ENCODE assay signal across 10 cellular contexts in genomic region chr14:54338696-54339317, GRCh38. TPM values are rescaled to one million over a fixed set of nuclear protein-coding genes. Genes with fewer than 3 reads are reported as not detected.
A peak's percentile ranks its signal among the peaks of the same experiment; 100 is the strongest.
DNase-seq lines count a peak whose midpoint lies in the region; ATAC-seq and TF ChIP-seq lines count a peak whose summit lies in the region.
"Had no signal": no experiment of that assay in that cellular context is flagged by ENCODE, and none has a peak within 500 bp of the region (broad histone marks: within the 10 kb centered on the region; RNA-seq: fewer than 3 reads in every experiment).

No MANE protein-coding gene starts in this region.

- ATAC-seq in GM23338 (peak; percentile 77), SK-N-SH treated with all-trans-retinoic acid at 6 μM for 48 hours (peak; percentile 64), HG03045 (IDR thresholded peaks at IDR 0.05; ENCODE audit: unreplicated experiment) (no peak), psoas muscle (no peak)

- H3K9me2 ChIP-seq in GM23338 (ENCODE audit: insufficient read depth): 0 out of 2 replicates have a peak, but pooled peaks cover 2% of the 10 kb centered on the region

- no peak overlapping the region for H3K4me3 Mint-ChIP-seq in GM23338

- H3K4me1 ChIP-seq in GM23338 (ENCODE audit: insufficient read depth) (peaks cover 7% of the 10 kb centered on the region; the same call in 1 of the 2 replicates), psoas muscle (no peaks in the 10 kb centered on the region)

- H3K4me3 ChIP-seq in GM23338 (no peak overlapping the region), psoas muscle (no peak overlapping the region)

- TF ChIP-seq CTCF in GM23338 (conservative IDR thresholded peaks at IDR 0.05; ENCODE audit: low read depth in 2 of 2) (peak; percentile 65 to 82), psoas muscle (IDR thresholded peaks at IDR 0.05) (no peak)

- H3K36me3 Mint-ChIP-seq in GM23338 (ENCODE audit: low read depth): no peaks in the 10 kb centered on the region

- H3F3A ChIP-seq in GM23338 (replicated peaks; ENCODE audit: low read depth): no peaks in the 10 kb centered on the region

- H3K4me1 Mint-ChIP-seq in GM23338: peaks cover 24% of the 10 kb centered on the region

- H3K9me3 Mint-ChIP-seq in GM23338: no peaks in the 10 kb centered on the region; the same call in 2 of the 3 replicates

- no peak overlapping the region for H3K27ac Mint-ChIP-seq in GM23338

- intact Hi-C loops in psoas muscle (cut with DNase I): no loop called here

- H3K27me3 ChIP-seq in GM23338 (ENCODE audit: insufficient read depth) (no peaks in the 10 kb centered on the region), psoas muscle (ENCODE audit: insufficient read depth in 3 of 3, low read length in 2 of 3) (peaks cover 0 to 3% (median 0%) of the 10 kb centered on the region in 3 donors)

- H3K27ac ChIP-seq in GM23338 (ENCODE audit: low read depth) (no peak overlapping the region), psoas muscle (no peak overlapping the region)

- WGBS in psoas muscle, 3 donors: 55 to 68% (median 62%) methylated on average over 6 of the region's 6 CpGs

- H4K20me1 ChIP-seq in GM23338 (replicated peaks; ENCODE audit: insufficient read depth): no peaks in the 10 kb centered on the region

- H3K9me3 ChIP-seq in psoas muscle: no peaks in the 10 kb centered on the region

- no peak overlapping the region for H2AFZ ChIP-seq in GM23338

- DNase-seq in A172 (ENCODE audit: low spot score) (peak; percentile 35), GM23338 (ENCODE audit: low spot score) (peak; percentile 61), iPS-NIHi7 (ENCODE audit: extremely low spot score) (peak; percentile 44), medulla oblongata (ENCODE audit: extremely low spot score) (no peak), psoas muscle (no peak)
- DNase-seq in stimulated activated CD4-positive, alpha-beta T cell treated with anti-CD3 and anti-CD28 coated beads, Interleukin-2, amount 100 ng/mL, for 48 hours: no peak
- DNase-seq: DMS153, hippocampal formation had no signal

- H3K79me2 ChIP-seq in GM23338 (replicated peaks; ENCODE audit: insufficient read depth): no peaks in the 10 kb centered on the region

- 0 out of 2 replicates have a peak overlapping the region, but pooled peaks have one; percentile 65 for H3K4me2 ChIP-seq in GM23338

- H3K27me3 Mint-ChIP-seq in GM23338 (ENCODE audit: insufficient read depth, low read depth, poor library complexity): no peaks in the 10 kb centered on the region

- H3K36me3 ChIP-seq in GM23338 (ENCODE audit: insufficient read depth) (no peaks in the 10 kb centered on the region), psoas muscle (ENCODE audit: insufficient read depth in 1 of 2, low read depth in 1 of 2) (no peaks in the 10 kb centered on the region)

TF ChIP-seq in GM23338, 12 proteins besides CTCF, POLR2A, EP300 and RAD21:
- TF ChIP-seq EZH2phosphoT487 (IDR thresholded peaks at IDR 0.05; ENCODE audit: unreplicated experiment) (no peak), ZNF331 (CRISPR knock-in tag; IDR thresholded peaks at IDR 0.05; ENCODE audit: low read depth) (no peak), CREB1 (CRISPR knock-in tag; IDR thresholded peaks at IDR 0.05; ENCODE audit: low read depth) (no peak), POLR2AphosphoS5 (IDR thresholded peaks at IDR 0.05; ENCODE audit: low read depth) (no peak)
TF ChIP-seq in GM23338: peak in this region for 0.

TF ChIP-seq in SK-N-SH treated with all-trans-retinoic acid at 6 μM for 48 hours, 23 proteins besides CTCF, POLR2A, EP300 and RAD21:
- TF ChIP-seq CSDC2 (CRISPR knock-in tag; IDR thresholded peaks at IDR 0.05) (no peak), TCF4 (CRISPR knock-in tag; IDR thresholded peaks at IDR 0.05; ENCODE audit: borderline replicate concordance) (no peak), PPARA (CRISPR knock-in tag; IDR thresholded peaks at IDR 0.05; ENCODE audit: borderline replicate concordance) (no peak), ZC3H10 (CRISPR knock-in tag; IDR thresholded peaks at IDR 0.05) (no peak), ZFP30 (CRISPR knock-in tag; IDR thresholded peaks at IDR 0.05) (no peak), ZNF8 (CRISPR knock-in tag; IDR thresholded peaks at IDR 0.05) (no peak), BACH2 (CRISPR knock-in tag; IDR thresholded peaks at IDR 0.05; ENCODE audit: borderline replicate concordance) (no peak), GLIS3 (CRISPR knock-in tag; IDR thresholded peaks at IDR 0.05) (no peak)

RNA-seq across cellular contexts. Expression of gene CDKN3, which starts 58.0 kb away (rescaled TPM):
- total RNA-seq in A172 (2014; rRNA removed; shearing (Covaris generic)): 104 and 166 TPM in 2 replicates
- total RNA-seq in GM23338 (2014; rRNA removed; shearing (Covaris generic)): 36.3 and 61.7 TPM in 2 replicates
- polyA plus RNA-seq in GM23338 (2016; fragmentation: Nextera tagmentation; extraction: Ambion mirVana) (86.8 and 97.4 TPM in 2 replicates), psoas muscle (1 to 10 TPM; 1.4 to 6.0 (median 1.9) TPM)
- 1 to 10 TPM; 1.4 to 5.2 (median 3.2) TPM for total RNA-seq in psoas muscle

Comparison
In these comparisons a context has a peak if more than half of its experiments do, and no peak if none do; other contexts are left out.
1. DNase-seq: peak in A172 (single experiment), GM23338 (single experiment) and iPS-NIHi7 (single experiment); none in medulla oblongata (single experiment), psoas muscle (0 of 2) and stimulated activated CD4-positive, alpha-beta T cell treated with anti-CD3 and anti-CD28 coated beads, Interleukin-2, amount 100 ng/mL, for 48 hours (0 of 2).
2. ATAC-seq: peak in GM23338 (single experiment) and SK-N-SH treated with all-trans-retinoic acid at 6 μM for 48 hours (single experiment); none in HG03045 (single experiment) and psoas muscle (0 of 4).